ENCODE assay signal across 8 cellular contexts in the genomic region with DNA sequence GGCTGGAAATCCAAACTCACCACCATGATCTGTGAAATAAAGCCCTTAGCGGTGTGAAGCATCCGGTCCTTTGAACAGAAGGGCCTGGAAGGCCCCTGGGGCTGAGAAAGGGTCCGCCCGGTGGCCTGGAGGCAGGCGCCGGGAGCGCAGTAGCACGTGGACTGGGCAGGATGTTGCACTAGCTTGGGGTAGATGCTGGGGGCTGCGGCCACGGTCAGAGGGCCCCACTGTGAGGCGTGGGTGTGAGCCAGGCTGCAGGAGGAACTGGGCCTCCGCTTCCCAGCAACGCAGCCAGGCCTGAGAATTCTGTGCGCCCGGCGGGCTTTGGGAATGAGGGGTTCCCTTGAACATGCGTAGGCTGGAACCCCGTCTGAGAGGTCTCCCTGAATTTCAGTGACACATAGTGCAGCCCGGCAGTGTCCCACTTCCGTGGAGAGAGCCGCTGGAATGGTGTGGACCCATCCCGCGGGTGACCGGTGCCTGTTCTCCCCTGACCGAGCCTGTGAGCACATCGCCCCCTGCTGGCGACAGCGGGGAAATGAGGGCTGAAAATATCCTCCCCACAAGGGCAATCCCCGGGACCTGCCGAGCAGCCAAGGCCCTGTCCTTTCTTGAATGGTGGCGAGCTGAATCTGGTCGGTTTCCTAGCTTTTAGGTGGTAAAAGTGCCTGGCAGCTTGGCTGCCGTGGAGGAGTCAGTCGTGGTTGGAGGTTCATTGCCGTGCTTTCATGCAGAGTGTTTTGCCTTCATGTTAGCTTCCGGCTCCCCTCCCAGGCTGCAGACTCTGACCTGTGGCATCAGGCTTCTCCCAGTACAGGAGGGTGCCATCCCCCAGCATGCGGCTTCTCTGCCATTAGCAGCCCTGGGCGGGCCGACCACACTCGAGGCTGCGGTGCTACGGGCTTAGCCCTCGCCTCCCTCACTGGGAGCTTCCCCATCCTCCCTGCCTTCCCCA. TPM values are rescaled to one million over a fixed set of nuclear protein-coding genes. Genes with fewer than 3 reads are reported as not detected.
A peak's percentile ranks its signal among the peaks of the same experiment; 100 is the strongest.
DNase-seq lines count a peak whose midpoint lies in the region; ATAC-seq and TF ChIP-seq lines count a peak whose summit lies in the region.

No MANE protein-coding gene starts in this region.

- no peaks in the 10 kb centered on the region for H3K4me1 ChIP-seq in right cardiac atrium (ENCODE audit: control insufficient read depth, insufficient read depth, low read length)

- no peaks in the 10 kb centered on the region for H3K36me3 Mint-ChIP-seq in T-cell

- H3K27me3 Mint-ChIP-seq in T-cell: no peaks in the 10 kb centered on the region

- intact Hi-C loops in right cardiac atrium (cut with DNase I): no loop called here

- ATAC-seq in GM18511 (IDR thresholded peaks at IDR 0.05; ENCODE audit: unreplicated experiment) (peak; percentile 85), HG03378 (IDR thresholded peaks at IDR 0.05; ENCODE audit: unreplicated experiment) (peak; percentile 67), T-cell (replicated peaks in 1 of 4) (peak; percentile 48 to 67 (median 60)), right cardiac atrium (peak; percentile 71 to 84), GM21367 (IDR thresholded peaks at IDR 0.05; ENCODE audit: unreplicated experiment) (no peak)

- POLR2A ChIA-PET in T-cell (lab: Charles Lee): no interaction called here

- no peak overlapping the region for H3K27ac Mint-ChIP-seq in T-cell

- DNase-seq in AG09309 (ENCODE audit: low read depth) (peak; percentile 4), T-cell (peak in 33 of 34 experiments; percentile 22 to 59 (median 41)), right cardiac atrium (peak; percentile 59 to 81 (median 80)), retinal pigment epithelial cell (ENCODE audit: low read depth) (no peak)

- TF ChIP-seq CTCF in AG09309 (IDR thresholded peaks at IDR 0.05; ENCODE audit: control insufficient read depth, insufficient read depth, low read depth, low read length, missing control alignments) (peak; percentile 92), retinal pigment epithelial cell (conservative IDR thresholded peaks at IDR 0.05; ENCODE audit: low read depth, low read length) (peak; percentile 91)

- no peaks in the 10 kb centered on the region for H3K9me3 Mint-ChIP-seq in T-cell

- H3K4me3 ChIP-seq in AG09309 (ENCODE audit: control insufficient read depth, low read depth, low read length): no peak overlapping the region
- no peak overlapping the region for H3K4me3 ChIP-seq in right cardiac atrium (ENCODE audit: low read length)
- no peak overlapping the region for H3K4me3 ChIP-seq in retinal pigment epithelial cell (ENCODE audit: low read length)

- no peaks in the 10 kb centered on the region for H3K27me3 ChIP-seq in right cardiac atrium (ENCODE audit: control insufficient read depth, insufficient read depth)

- CTCF ChIA-PET in T-cell (lab: Charles Lee): interaction anchor here (0.6 to 1.5 kb wide), 8 partner anchors 8 to 1512 kb away, joined by 3 to 5 read pairs (median 4); no protein-coding TSS in a partner anchor

- peaks cover 0 to 3% (median 0%) of the 10 kb centered on the region in 3 donors for H3K4me1 Mint-ChIP-seq in T-cell

- H3K4me3 Mint-ChIP-seq in T-cell: no peak overlapping the region

- 64% methylated on average over 43 of the region's 43 CpGs for WGBS in right cardiac atrium

- H3K9me3 ChIP-seq in right cardiac atrium (ENCODE audit: control insufficient read depth, low read length): no peaks in the 10 kb centered on the region

- H3K27ac ChIP-seq in angular gyrus (ENCODE audit: low read depth, low read length) (peak overlapping the region; percentile 10), right cardiac atrium (ENCODE audit: low read length) (no peak overlapping the region)

RNA-seq across cellular contexts. Expression of a gene that starts 43.8 kb away (rescaled TPM):
- total RNA-seq in T-cell: 10 to 100 TPM; 60.4 to 75.3 (median 67.4) TPM
- 10 to 100 TPM; 90.6 to 97.2 (median 93.2) TPM for total RNA-seq in right cardiac atrium
- polyA plus RNA-seq in right cardiac atrium: 74.9 TPM

RNA-seq across cellular contexts. Expression of a gene that starts 45.5 kb away (rescaled TPM):
- 1 to 10 TPM in 3 of 5 donors, under 1 TPM in 2; 0.40 to 4.7 (median 2.1) TPM for total RNA-seq in T-cell
- total RNA-seq in right cardiac atrium: 1 to 10 TPM; 4.0 to 5.8 (median 4.6) TPM
- 6.8 TPM for polyA plus RNA-seq in right cardiac atrium
